7 cellular contexts compared by ENCODE assay signal in the genomic region with DNA sequence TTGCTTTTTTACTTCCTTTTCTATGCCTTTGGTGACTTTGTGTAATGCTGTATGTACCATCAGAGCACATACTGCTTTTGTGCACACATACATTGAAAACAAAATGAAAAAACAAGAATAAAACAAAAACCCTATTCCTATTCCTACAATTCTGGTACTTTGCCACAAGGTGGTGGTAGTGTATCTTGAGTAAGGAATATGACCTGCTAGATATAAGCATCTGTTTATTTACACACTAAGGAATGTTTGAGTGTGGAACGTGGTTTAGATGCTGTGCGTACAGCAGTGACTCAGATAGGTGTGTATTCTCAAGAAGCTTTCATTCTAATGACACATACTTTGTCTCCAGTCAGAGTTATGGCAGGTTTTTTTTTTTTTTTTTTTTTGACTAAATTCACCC.
DNase-seq lines count a peak whose midpoint lies in the region; ATAC-seq and TF ChIP-seq lines count a peak whose summit lies in the region.

No MANE protein-coding gene starts in this region.

- H3K4me3 Mint-ChIP-seq in mesothelial cell of epicardium: no peak overlapping the region
- H3K4me3 Mint-ChIP-seq in stimulated activated memory B cell treated with anti-CD40 and anti-IgM and Interleukin-4, amounts not matched to agents 10 μg/mL and 1 μg/mL and 100 μg/mL, for 72 hours: no peak overlapping the region

- intact Hi-C loops in IMR-90 (cut with micrococcal nuclease): no loop called here
- intact Hi-C loops in adrenal gland (cut with DNase I): no loop called here

- no peak overlapping the region for H3K4me3 ChIP-seq in DOHH2 (ENCODE audit: low read length)
- H3K4me3 ChIP-seq in IMR-90 (ENCODE audit: insufficient read depth, low read depth, low read length): no peak overlapping the region
- H3K4me3 ChIP-seq in adrenal gland: no peak overlapping the region

- no peak overlapping the region for H3K23ac ChIP-seq in IMR-90 (ENCODE audit: low read depth, low read length)

- no peak overlapping the region for H3K18ac ChIP-seq in IMR-90 (ENCODE audit: low read depth, low read length)

- H3K9me3 ChIP-seq in DOHH2 (ENCODE audit: control insufficient read depth, insufficient read depth, low read length) (no peaks in the 10 kb centered on the region), IMR-90 (ENCODE audit: control insufficient read depth, insufficient read depth, low read length) (peaks cover 13% of the 10 kb centered on the region), adrenal gland (replicated peaks in 1 of 3) (peaks cover 0 to 7% (median 0%) of the 10 kb centered on the region in 3 donors)

- H2AFZ ChIP-seq in IMR-90 (replicated peaks; ENCODE audit: low read length, poor library complexity): no peak overlapping the region

- CTCF ChIA-PET in IMR-90 (lab: Yijun Ruan, JAX): no interaction called here

- H2BK20ac ChIP-seq in IMR-90 (ENCODE audit: low read depth, low read length): no peak overlapping the region

- peaks cover 4% of the 10 kb centered on the region for H3K9me3 Mint-ChIP-seq in mesothelial cell of epicardium
- H3K9me3 Mint-ChIP-seq in stimulated activated memory B cell treated with anti-CD40 and anti-IgM and Interleukin-4, amounts not matched to agents 10 μg/mL and 1 μg/mL and 100 μg/mL, for 72 hours: no peaks in the 10 kb centered on the region

- no peak overlapping the region for H4K91ac ChIP-seq in IMR-90 (ENCODE audit: insufficient read depth, low read depth, low read length)

- H3K9me2 ChIP-seq in DOHH2 (replicated peaks; ENCODE audit: control insufficient read depth, low read length): no peaks in the 10 kb centered on the region

- peak; percentile 2 for DNase-seq in IMR-90
- no peak for DNase-seq in adrenal gland
- DNase-seq in mesothelial cell of epicardium (ENCODE audit: low spot score in 2 of 2, unreplicated experiment in 2 of 2): no peak
- no peak for DNase-seq in NCI-H2227 treated with DMSO at 0.1 percent for 48 hours (lab: John Stamatoyannopoulos, UW)
- no peak for DNase-seq in T-helper 9 cell

- no peak overlapping the region for H4K5ac ChIP-seq in IMR-90 (ENCODE audit: low read depth, low read length)

- no peak overlapping the region for H3K27ac Mint-ChIP-seq in mesothelial cell of epicardium
- no peak overlapping the region for H3K27ac Mint-ChIP-seq in stimulated activated memory B cell treated with anti-CD40 and anti-IgM and Interleukin-4, amounts not matched to agents 10 μg/mL and 1 μg/mL and 100 μg/mL, for 72 hours

- H3K27ac ChIP-seq in DOHH2 (ENCODE audit: low read depth, low read length) (no peak overlapping the region), IMR-90 (ENCODE audit: insufficient read depth, low read length) (no peak overlapping the region), adrenal gland (no peak overlapping the region)

- WGBS in IMR-90 (ENCODE audit: extremely low coverage in 2 of 2, insufficient read length in 1 of 2), 2 experiments: no CpG with 5 or more reads among the region's 2 CpGs
- 76 to 84% (median 81%) methylated on average over 2 of the region's 2 CpGs for WGBS in adrenal gland, 4 donors

- H4K20me1 ChIP-seq in DOHH2 (ENCODE audit: control insufficient read depth, insufficient read depth, low read depth, low read length) (no peaks in the 10 kb centered on the region), IMR-90 (ENCODE audit: insufficient read depth, low read length) (no peaks in the 10 kb centered on the region)

- H3K56ac ChIP-seq in IMR-90 (ENCODE audit: extremely low read depth, insufficient read depth, low read length): no peak overlapping the region

- TF ChIP-seq CTCF in DOHH2 (IDR thresholded peaks at IDR 0.05; ENCODE audit: low read depth, low read length, poor library complexity, severe bottlenecking): peak; percentile 49
- TF ChIP-seq CTCF in IMR-90 (conservative IDR thresholded peaks at IDR 0.05; ENCODE audit: low read depth, low read length): peak; percentile 7; the same call in 1 of the 2 replicates
- TF ChIP-seq CTCF in adrenal gland (IDR thresholded peaks at IDR 0.05): peak in 4 of 6 experiments; percentile 33 to 44 (median 40)
- TF ChIP-seq CTCF in mesothelial cell of epicardium (IDR thresholded peaks at IDR 0.05; ENCODE audit: unreplicated experiment): peak; percentile 61

- H2BK120ac ChIP-seq in IMR-90 (ENCODE audit: low read depth, low read length): no peak overlapping the region

- dilution Hi-C loops in IMR-90 (cut with HindIII; ENCODE audit: low sequenced_read_pairs, unreplicated experiment): no loop called here

- POLR2A ChIA-PET in IMR-90 (lab: Charles Lee; ENCODE audit: unreplicated experiment): no interaction called here

- H3K4me1 ChIP-seq in DOHH2 (ENCODE audit: control insufficient read depth, low read length) (no peaks in the 10 kb centered on the region), IMR-90 (ENCODE audit: control insufficient read depth, insufficient read depth, low read length) (no peaks in the 10 kb centered on the region), adrenal gland (replicated peaks in 1 of 2) (no peaks in the 10 kb centered on the region)

- no peak overlapping the region for H2AK5ac ChIP-seq in IMR-90 (ENCODE audit: low read depth, low read length)

- no peak for ATAC-seq in IMR-90 (ENCODE audit: low read depth)
- no peak for ATAC-seq in stimulated activated memory B cell treated with anti-CD40 and anti-IgM and Interleukin-4, amounts not matched to agents 10 μg/mL and 1 μg/mL and 100 μg/mL, for 72 hours

- no peak overlapping the region for H2BK15ac ChIP-seq in IMR-90 (ENCODE audit: low read depth, low read length)

- no peaks in the 10 kb centered on the region for H3F3A ChIP-seq in DOHH2 (ENCODE audit: control insufficient read depth, insufficient read depth)

- no TSS peak for BruUV-seq in IMR-90 (replicated peaks; lab: Mats Ljungman, UMichigan)

- no peak overlapping the region for H3K4ac ChIP-seq in IMR-90 (ENCODE audit: low read depth, low read length)

- H3K14ac ChIP-seq in IMR-90 (replicated peaks; ENCODE audit: low read depth, low read length): no peak overlapping the region

- no peak overlapping the region for H4K8ac ChIP-seq in IMR-90 (ENCODE audit: low read depth in 2 of 2, low read length in 2 of 2)

- H3K9me1 ChIP-seq in IMR-90 (ENCODE audit: insufficient read depth, low read length): no peaks in the 10 kb centered on the region

- H3K4me2 ChIP-seq in DOHH2 (ENCODE audit: low read length) (no peak overlapping the region), IMR-90 (ENCODE audit: low read depth, low read length) (no peak overlapping the region)

- no peak overlapping the region for H2AK9ac ChIP-seq in IMR-90 (replicated peaks; ENCODE audit: low read depth, low read length, poor library complexity)

- no peaks in the 10 kb centered on the region for H3K36me3 ChIP-seq in DOHH2 (ENCODE audit: control insufficient read depth, low read length)
- H3K36me3 ChIP-seq in IMR-90 (ENCODE audit: control insufficient read depth, insufficient read depth, low read length): no peaks in the 10 kb centered on the region
- H3K36me3 ChIP-seq in adrenal gland (replicated peaks in 1 of 2): no peaks in the 10 kb centered on the region

- H2BK5ac ChIP-seq in IMR-90 (ENCODE audit: low read depth, low read length, poor library complexity, severe bottlenecking): no peak overlapping the region

- peaks cover 2% of the 10 kb centered on the region for H3K36me3 Mint-ChIP-seq in mesothelial cell of epicardium
- H3K36me3 Mint-ChIP-seq in stimulated activated memory B cell treated with anti-CD40 and anti-IgM and Interleukin-4, amounts not matched to agents 10 μg/mL and 1 μg/mL and 100 μg/mL, for 72 hours: no peaks in the 10 kb centered on the region

- TF ChIP-seq RAD21 in IMR-90 (IDR thresholded peaks at IDR 0.05; ENCODE audit: low read length): no peak; the same call in 1 of the 2 replicates

- no peaks in the 10 kb centered on the region for H3K79me2 ChIP-seq in DOHH2 (ENCODE audit: control insufficient read depth, low read length)

- H3K9ac ChIP-seq in IMR-90 (ENCODE audit: low read depth, low read length): no peak overlapping the region

- no peaks in the 10 kb centered on the region for H3K27me3 ChIP-seq in DOHH2 (ENCODE audit: control insufficient read depth, low read length)
- no peaks in the 10 kb centered on the region for H3K27me3 ChIP-seq in IMR-90 (ENCODE audit: control insufficient read depth, insufficient read depth, low read length)
- no peaks in the 10 kb centered on the region for H3K27me3 ChIP-seq in adrenal gland

- in situ Hi-C loops in IMR-90 (cut with MboI; ENCODE audit: low sequenced_read_pairs): no loop called here

- H3K4me1 Mint-ChIP-seq in mesothelial cell of epicardium: peaks cover 5% of the 10 kb centered on the region
- peaks cover 7% of the 10 kb centered on the region for H3K4me1 Mint-ChIP-seq in stimulated activated memory B cell treated with anti-CD40 and anti-IgM and Interleukin-4, amounts not matched to agents 10 μg/mL and 1 μg/mL and 100 μg/mL, for 72 hours

- TF ChIP-seq POLR2A in IMR-90 (IDR thresholded peaks at IDR 0.05; ENCODE audit: low read depth, low read length): no peak
- no peak for TF ChIP-seq POLR2A in adrenal gland (IDR thresholded peaks at IDR 0.05)

- H3K27me3 Mint-ChIP-seq in mesothelial cell of epicardium (ENCODE audit: low read depth): no peaks in the 10 kb centered on the region
- no peaks in the 10 kb centered on the region for H3K27me3 Mint-ChIP-seq in stimulated activated memory B cell treated with anti-CD40 and anti-IgM and Interleukin-4, amounts not matched to agents 10 μg/mL and 1 μg/mL and 100 μg/mL, for 72 hours

- H3K79me1 ChIP-seq in IMR-90 (ENCODE audit: low read depth in 1 of 2, low read length in 2 of 2): no peaks in the 10 kb centered on the region

TF ChIP-seq in IMR-90, 13 proteins besides CTCF, POLR2A, EP300 and RAD21 (continues in another document):
- TF ChIP-seq RFX5 (IDR thresholded peaks at IDR 0.05; ENCODE audit: low read depth, low read length): no peak
- no peak for TF ChIP-seq MXI1 (IDR thresholded peaks at IDR 0.05; ENCODE audit: borderline replicate concordance, low read depth, low read length)
- TF ChIP-seq ELK1 (IDR thresholded peaks at IDR 0.05; ENCODE audit: borderline replicate concordance, low read depth, low read length): no peak
- no peak for TF ChIP-seq MAZ (IDR thresholded peaks at IDR 0.05; ENCODE audit: borderline replicate concordance, low read depth, low read length)
- TF ChIP-seq MAFK (IDR thresholded peaks at IDR 0.05; ENCODE audit: low read depth, low read length): no peak
- no peak for TF ChIP-seq FOS (IDR thresholded peaks at IDR 0.05; ENCODE audit: low read depth, low read length)
- no peak for TF ChIP-seq CHD1 (IDR thresholded peaks at IDR 0.05; ENCODE audit: low read depth, low read length)
- TF ChIP-seq CEBPB (IDR thresholded peaks at IDR 0.05; ENCODE audit: low read depth, low read length): no peak
- TF ChIP-seq BHLHE40 (IDR thresholded peaks at IDR 0.05; ENCODE audit: low read depth, low read length): no peak

Comparison
In these comparisons a context has a peak if more than half of its experiments do, and no peak if none do; other contexts are left out.
1. CTCF ChIP-seq: peak in every context shown above with its lines; median percentile 61 in mesothelial cell of epicardium; 49 in DOHH2; 40 in adrenal gland; 7 in IMR-90.